In the genomic region with DNA sequence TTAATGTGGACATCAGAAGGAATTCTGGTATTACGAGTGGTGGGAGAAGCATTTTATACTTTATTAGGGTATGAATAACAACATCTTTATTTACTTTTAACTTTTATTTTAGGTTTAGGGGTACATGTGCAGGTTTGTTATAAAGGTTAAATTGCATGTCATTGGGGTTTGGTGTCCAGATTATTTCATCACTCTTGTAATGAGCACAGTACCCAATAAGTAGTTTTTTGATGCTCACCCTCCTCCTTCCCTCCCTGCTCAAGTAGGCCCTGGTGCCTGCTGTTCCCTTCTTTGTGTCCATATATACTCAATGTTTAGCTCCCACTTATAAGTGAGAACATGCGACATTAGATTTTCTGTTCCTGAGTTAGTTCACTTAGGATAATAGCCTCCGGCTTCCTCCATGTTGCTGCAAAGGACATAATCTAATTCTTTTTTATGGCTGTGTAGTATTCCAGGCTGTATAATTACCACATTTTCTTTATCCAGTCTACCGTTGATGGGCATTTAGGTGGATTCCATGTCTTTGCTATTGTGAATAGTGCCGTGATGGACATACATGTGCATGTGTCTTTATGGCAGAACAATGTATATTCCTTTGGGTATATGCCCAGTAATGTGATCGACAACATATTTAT, we compare ENCODE assay signal across 19 cellular contexts.
DNase-seq lines count a peak whose midpoint lies in the region; ATAC-seq and TF ChIP-seq lines count a peak whose summit lies in the region.
"Had no signal": no experiment of that assay in that cellular context is flagged by ENCODE, and none has a peak within 500 bp of the region (broad histone marks: within the 10 kb centered on the region; RNA-seq: fewer than 3 reads in every experiment).

No MANE protein-coding gene starts in this region.

- POLR2A ChIA-PET in activated CD4-positive, alpha-beta memory T cell treated with anti-CD3 and anti-CD28 coated beads for 36 hours (lab: Charles Lee), result interaction anchor here (0.6 kb wide), 1 partner anchor 94 kb away, joined by 5 read pairs; no protein-coding TSS in a partner anchor
- POLR2A ChIA-PET in activated CD4-positive, alpha-beta memory T cell treated with anti-CD3 and anti-CD28 coated beads, Interleukin-2, amount 10 ng/mL, durations not matched to agents 7 days and 5 days (lab: Charles Lee), result no interaction called here

- H3K27me3 ChIP-seq in BLaER1 treated with 17β-estradiol and CSF1 and Interleukin-3, amounts not matched to agents 10 nM and 100 nM, result peaks cover 0 to 9% (median 0%) of the 10 kb centered on the region in 11 experiments; a peak in 2 of 22 replicates
- H3K27me3 ChIP-seq in MM.1S (replicated peaks; ENCODE audit: insufficient read depth, low read length), result no peaks in the 10 kb centered on the region

- no peaks in the 10 kb centered on the region for H3F3A ChIP-seq in MM.1S (ENCODE audit: insufficient read depth, low read length)

- no peak overlapping the region for H2AFZ ChIP-seq in MM.1S (ENCODE audit: low read length)
- H2AFZ ChIP-seq: PC-9 had no signal

- H3K27ac Mint-ChIP-seq in activated CD4-positive, alpha-beta memory T cell treated with anti-CD3 and anti-CD28 coated beads for 36 hours, result no peak overlapping the region
- H3K27ac Mint-ChIP-seq in activated CD4-positive, alpha-beta memory T cell treated with anti-CD3 and anti-CD28 coated beads, Interleukin-2, amount 10 ng/mL, durations not matched to agents 7 days and 5 days, result no peak overlapping the region
- H3K27ac Mint-ChIP-seq in T-helper 17 cell, result peak overlapping the region; percentile 96
- H3K27ac Mint-ChIP-seq in effector memory CD8-positive, alpha-beta T cell, result peak overlapping the region; percentile 97 to 99
- H3K27ac Mint-ChIP-seq: type B pancreatic cell had no signal

- TF ChIP-seq CTCF in MM.1S (IDR thresholded peaks at IDR 0.05; ENCODE audit: low read length), result no peak

- no peak for DNase-seq in activated CD4-positive, alpha-beta memory T cell treated with anti-CD3 and anti-CD28 coated beads for 36 hours
- no peak for DNase-seq in activated CD4-positive, alpha-beta memory T cell treated with anti-CD3 and anti-CD28 coated beads, Interleukin-2, amount 10 ng/mL, durations not matched to agents 7 days and 5 days
- DNase-seq in T-helper 17 cell (no peak), MM.1S (no peak), NOMO-1 treated with DMSO at 0.1 percent for 48 hours (lab: John Stamatoyannopoulos, UW; ENCODE audit: unreplicated experiment) (no peak), medulla oblongata (ENCODE audit: extremely low spot score) (no peak)
- no peak for DNase-seq in effector memory CD8-positive, alpha-beta T cell
- DNase-seq: central memory CD4-positive, alpha-beta T cell; HCEC 1CT; hippocampal formation; mesenchymal stem cell; NCI-H1105 treated with DMSO at 0.1 percent for 48 hours; NCI-H2029; NCI-H526; PC-9; T1000 had no signal

- H3K27ac ChIP-seq in BLaER1 treated with 17β-estradiol and CSF1 and Interleukin-3, amounts not matched to agents 10 nM and 100 nM, result peak overlapping the region in 1 of 11 experiments; percentile 53; a peak in 1 of 22 replicates
- no peak overlapping the region for H3K27ac ChIP-seq in MM.1S (ENCODE audit: low read length)
- H3K27ac ChIP-seq: PC-9 had no signal

- no peak overlapping the region for H3K4me3 ChIP-seq in BLaER1 treated with 17β-estradiol and CSF1 and Interleukin-3, amounts not matched to agents 10 nM and 100 nM
- H3K4me3 ChIP-seq in MM.1S (ENCODE audit: low read length), result no peak overlapping the region
- H3K4me3 ChIP-seq: PC-9 had no signal

- peaks cover 12% of the 10 kb centered on the region for H3K4me1 Mint-ChIP-seq in activated CD4-positive, alpha-beta memory T cell treated with anti-CD3 and anti-CD28 coated beads for 36 hours (ENCODE audit: low read depth)
- H3K4me1 Mint-ChIP-seq in activated CD4-positive, alpha-beta memory T cell treated with anti-CD3 and anti-CD28 coated beads, Interleukin-2, amount 10 ng/mL, durations not matched to agents 7 days and 5 days, result peaks cover 19% of the 10 kb centered on the region
- H3K4me1 Mint-ChIP-seq in T-helper 17 cell, result peaks cover 22% of the 10 kb centered on the region
- peaks cover 7 to 19% of the 10 kb centered on the region in 2 donors for H3K4me1 Mint-ChIP-seq in effector memory CD8-positive, alpha-beta T cell (ENCODE audit: low read depth in 2 of 2)

- peak overlapping the region; percentile 21 for H3K4me3 Mint-ChIP-seq in activated CD4-positive, alpha-beta memory T cell treated with anti-CD3 and anti-CD28 coated beads for 36 hours
- H3K4me3 Mint-ChIP-seq in activated CD4-positive, alpha-beta memory T cell treated with anti-CD3 and anti-CD28 coated beads, Interleukin-2, amount 10 ng/mL, durations not matched to agents 7 days and 5 days, result no peak overlapping the region
- peak overlapping the region; percentile 41 for H3K4me3 Mint-ChIP-seq in T-helper 17 cell
- peak overlapping the region; percentile 74 to 84 for H3K4me3 Mint-ChIP-seq in effector memory CD8-positive, alpha-beta T cell
- H3K4me3 Mint-ChIP-seq: type B pancreatic cell had no signal

- H3K36me3 Mint-ChIP-seq in activated CD4-positive, alpha-beta memory T cell treated with anti-CD3 and anti-CD28 coated beads for 36 hours, result peaks cover 2% of the 10 kb centered on the region
- peaks cover 4% of the 10 kb centered on the region for H3K36me3 Mint-ChIP-seq in activated CD4-positive, alpha-beta memory T cell treated with anti-CD3 and anti-CD28 coated beads, Interleukin-2, amount 10 ng/mL, durations not matched to agents 7 days and 5 days (ENCODE audit: low read depth)
- H3K36me3 Mint-ChIP-seq in T-helper 17 cell (ENCODE audit: low read depth), result no peaks in the 10 kb centered on the region
- peaks cover 11% of the 10 kb centered on the region for H3K36me3 Mint-ChIP-seq in effector memory CD8-positive, alpha-beta T cell (ENCODE audit: insufficient read depth)
- H3K36me3 Mint-ChIP-seq: type B pancreatic cell had no signal

- peaks cover 11% of the 10 kb centered on the region for H3K9me3 Mint-ChIP-seq in activated CD4-positive, alpha-beta memory T cell treated with anti-CD3 and anti-CD28 coated beads for 36 hours
- peaks cover 10% of the 10 kb centered on the region for H3K9me3 Mint-ChIP-seq in activated CD4-positive, alpha-beta memory T cell treated with anti-CD3 and anti-CD28 coated beads, Interleukin-2, amount 10 ng/mL, durations not matched to agents 7 days and 5 days
- peaks cover 0 to 6% of the 10 kb centered on the region in 2 donors for H3K9me3 Mint-ChIP-seq in effector memory CD8-positive, alpha-beta T cell
- H3K9me3 Mint-ChIP-seq: type B pancreatic cell had no signal

- peaks cover 5 to 20% (median 12%) of the 10 kb centered on the region in 11 experiments; a peak in 21 of 22 replicates for H3K9me3 ChIP-seq in BLaER1 treated with 17β-estradiol and CSF1 and Interleukin-3, amounts not matched to agents 10 nM and 100 nM (replicated peaks in 1 of 11)
- no peaks in the 10 kb centered on the region for H3K9me3 ChIP-seq in T-helper 17 cell (ENCODE audit: control insufficient read depth, low read length, poor library complexity, severe bottlenecking)
- H3K9me3 ChIP-seq in MM.1S (replicated peaks; ENCODE audit: insufficient read depth, low read length), result no peaks in the 10 kb centered on the region

- no peak overlapping the region for H3K9ac ChIP-seq in BLaER1 treated with 17β-estradiol and CSF1 and Interleukin-3, amounts not matched to agents 10 nM and 100 nM
- no peak overlapping the region for H3K9ac ChIP-seq in MM.1S (ENCODE audit: low read length)

- H4K20me1 ChIP-seq in BLaER1 treated with 17β-estradiol and CSF1 and Interleukin-3, amounts not matched to agents 10 nM and 100 nM, result no peaks in the 10 kb centered on the region
- no peaks in the 10 kb centered on the region for H4K20me1 ChIP-seq in MM.1S (ENCODE audit: insufficient read depth, low read length)

- H3K9me2 ChIP-seq in MM.1S (replicated peaks; ENCODE audit: insufficient read depth, low read length), result no peaks in the 10 kb centered on the region

- peak overlapping the region in 7 of 11 experiments; percentile 63 to 86 (median 69); a peak in 10 of 22 replicates for H3K4me2 ChIP-seq in BLaER1 treated with 17β-estradiol and CSF1 and Interleukin-3, amounts not matched to agents 10 nM and 100 nM
- H3K4me2 ChIP-seq in MM.1S (ENCODE audit: low read depth, low read length), result no peak overlapping the region
- H3K4me2 ChIP-seq: PC-9 had no signal

- no peaks in the 10 kb centered on the region for H3K36me3 ChIP-seq in BLaER1 treated with 17β-estradiol and CSF1 and Interleukin-3, amounts not matched to agents 10 nM and 100 nM
- H3K36me3 ChIP-seq in MM.1S (replicated peaks; ENCODE audit: insufficient read depth, low read length), result no peaks in the 10 kb centered on the region

- intact Hi-C loops in activated CD4-positive, alpha-beta memory T cell treated with anti-CD3 and anti-CD28 coated beads for 36 hours (cut with micrococcal nuclease), result loop anchor here (5.0 kb wide), 1 partner anchor 58 kb away; no protein-coding TSS in a partner anchor

- H3K4me1 ChIP-seq in BLaER1 treated with 17β-estradiol and CSF1 and Interleukin-3, amounts not matched to agents 10 nM and 100 nM, result peaks cover 9 to 20% (median 17%) of the 10 kb centered on the region in 10 experiments
- no peaks in the 10 kb centered on the region for H3K4me1 ChIP-seq in MM.1S (ENCODE audit: low read length)

- H3K79me2 ChIP-seq in MM.1S (ENCODE audit: low read length), result no peaks in the 10 kb centered on the region

- no peaks in the 10 kb centered on the region for H3K27me3 Mint-ChIP-seq in activated CD4-positive, alpha-beta memory T cell treated with anti-CD3 and anti-CD28 coated beads for 36 hours
- peaks cover under 1% of the 10 kb centered on the region for H3K27me3 Mint-ChIP-seq in activated CD4-positive, alpha-beta memory T cell treated with anti-CD3 and anti-CD28 coated beads, Interleukin-2, amount 10 ng/mL, durations not matched to agents 7 days and 5 days
- H3K27me3 Mint-ChIP-seq in T-helper 17 cell, result no peaks in the 10 kb centered on the region
- no peaks in the 10 kb centered on the region for H3K27me3 Mint-ChIP-seq in effector memory CD8-positive, alpha-beta T cell
- H3K27me3 Mint-ChIP-seq: type B pancreatic cell had no signal

- CTCF ChIA-PET in activated CD4-positive, alpha-beta memory T cell treated with anti-CD3 and anti-CD28 coated beads for 36 hours (lab: Charles Lee), result no interaction called here
- CTCF ChIA-PET in activated CD4-positive, alpha-beta memory T cell treated with anti-CD3 and anti-CD28 coated beads, Interleukin-2, amount 10 ng/mL, durations not matched to agents 7 days and 5 days (lab: Charles Lee), result interaction anchor here (0.6 kb wide), 1 partner anchor 94 kb away, joined by 3 read pairs; no protein-coding TSS in a partner anchor

- no peak for ATAC-seq in T-helper 17 cell
- no peak for ATAC-seq in effector memory CD8-positive, alpha-beta T cell (replicated peaks)
- ATAC-seq: Right ventricle myocardium inferior had no signal

Comparison
In these comparisons a context has a peak if more than half of its experiments do, and no peak if none do; other contexts are left out.
1. H3K27ac Mint-ChIP-seq: peak in T-helper 17 cell (single experiment) and effector memory CD8-positive, alpha-beta T cell (2 of 2); none in activated CD4-positive, alpha-beta memory T cell treated with anti-CD3 and anti-CD28 coated beads for 36 hours (single experiment) and activated CD4-positive, alpha-beta memory T cell treated with anti-CD3 and anti-CD28 coated beads, Interleukin-2, amount 10 ng/mL, durations not matched to agents 7 days and 5 days (single experiment).